8 cellular contexts compared by ENCODE assay signal in genomic region chr5:142915840-142916424, GRCh38.
DNase-seq lines count a peak whose midpoint lies in the region; ATAC-seq, FAIRE-seq and TF ChIP-seq lines count a peak whose summit lies in the region.

No MANE protein-coding gene starts in this region.

- H3K4me3 ChIP-seq in AG09309 (ENCODE audit: control insufficient read depth, low read depth, low read length) (no peak overlapping the region), bronchial epithelial cell (ENCODE audit: low read depth, low read length) (no peak overlapping the region), lower leg skin (ENCODE audit: low read depth, poor library complexity, severe bottlenecking) (no peak overlapping the region)

- FAIRE-seq in GM12892 (lab: Jason Lieb, UNC) (peak; percentile 78), bronchial epithelial cell (lab: Jason Lieb, UNC) (peak; percentile 68)

- TF ChIP-seq POLR2A in GM12892 (IDR thresholded peaks at IDR 0.05; ENCODE audit: low read depth, low read length): no peak
- no peak for TF ChIP-seq POLR2A in lower leg skin (IDR thresholded peaks at IDR 0.05)

- 79 to 84% methylated on average over 7 of the region's 7 CpGs for WGBS in lower leg skin, 2 donors

- no peaks in the 10 kb centered on the region for H3K36me3 ChIP-seq in bronchial epithelial cell (ENCODE audit: control insufficient read depth, insufficient read depth, low read length)

- peak; percentile 62 for TF ChIP-seq CTCF in AG09309 (IDR thresholded peaks at IDR 0.05; ENCODE audit: control insufficient read depth, insufficient read depth, low read depth, low read length, missing control alignments)
- TF ChIP-seq CTCF in bronchial epithelial cell (IDR thresholded peaks at IDR 0.05; ENCODE audit: insufficient read depth, low read length, severe bottlenecking): peak; percentile 61
- no peak for TF ChIP-seq CTCF in lower leg skin (IDR thresholded peaks at IDR 0.05)

- intact Hi-C loops in lower leg skin (cut with DNase I; ENCODE audit: low total_unique reads): no loop called here

- H3K27me3 ChIP-seq in bronchial epithelial cell (ENCODE audit: control insufficient read depth, insufficient read depth, low read length): no peaks in the 10 kb centered on the region

- no peak for DNase-seq in AG09309 (ENCODE audit: low read depth)
- DNase-seq in GM12892 (ENCODE audit: insufficient read length): no peak
- peak; percentile 41 for DNase-seq in NCI-H226
- DNase-seq in bronchial epithelial cell (ENCODE audit: low read depth): peak; percentile 62
- DNase-seq in mucosa of gallbladder (ENCODE audit: low spot score): peak; percentile 34
- no peak for DNase-seq in activated T-cell treated with anti-CD3 and anti-CD28 coated beads for 4 hours
- no peak for DNase-seq in lower leg skin (ENCODE audit: low spot score in 2 of 2)

- peak; percentile 78 for ATAC-seq in HG02852 (IDR thresholded peaks at IDR 0.05; ENCODE audit: unreplicated experiment)

Comparison
In these comparisons a context has a peak if more than half of its experiments do, and no peak if none do; other contexts are left out.
1. DNase-seq: peak in NCI-H226 (single experiment), bronchial epithelial cell (single experiment) and mucosa of gallbladder (single experiment); none in AG09309 (single experiment), GM12892 (single experiment), activated T-cell treated with anti-CD3 and anti-CD28 coated beads for 4 hours (single experiment) and lower leg skin (0 of 2).
2. CTCF ChIP-seq: peak in AG09309 (single experiment) and bronchial epithelial cell (single experiment); none in lower leg skin (0 of 3).